1 cellular context compared by ENCODE assay signal in genomic region chr3:67678665-67679064, GRCh38.
A peak's percentile ranks its signal among the peaks of the same experiment; 100 is the strongest.
TF ChIP-seq lines count a peak whose summit lies in the region.

No MANE protein-coding gene starts in this region.

TF ChIP-seq in GM12878, 131 proteins besides CTCF, POLR2A, EP300 and RAD21 (continued from another document):
- TF ChIP-seq NKRF (conservative IDR thresholded peaks at IDR 0.05), result no peak
- no peak for TF ChIP-seq RB1 (IDR thresholded peaks at IDR 0.05; ENCODE audit: borderline replicate concordance)
- TF ChIP-seq KLF5 (IDR thresholded peaks at IDR 0.05; ENCODE audit: partially characterized antibody), result no peak
- 0 out of 4 replicates have a peak, but pooled peaks of 1 of the 2 experiments have one; percentile 13 for TF ChIP-seq BHLHE40 (IDR thresholded peaks at IDR 0.05; ENCODE audit: borderline replicate concordance in 1 of 2, low read depth in 2 of 2, low read length in 1 of 2)
- TF ChIP-seq IKZF2 (IDR thresholded peaks at IDR 0.05), result peak; percentile 13 to 23; a peak in 1 of 4 replicates
- TF ChIP-seq TCF7 (IDR thresholded peaks at IDR 0.05; ENCODE audit: borderline replicate concordance), result no peak
- TF ChIP-seq TCF3 (IDR thresholded peaks at IDR 0.05; ENCODE audit: borderline replicate concordance, insufficient read depth, low read depth, low read length), result peak; percentile 21; the same call in 1 of the 2 replicates
- no peak for TF ChIP-seq IRF4 (IDR thresholded peaks at IDR 0.05; ENCODE audit: low read depth, low read length)
- TF ChIP-seq PRDM15 (CRISPR knock-in tag; IDR thresholded peaks at IDR 0.05), result no peak
- no peak for TF ChIP-seq ZBTB40 (IDR thresholded peaks at IDR 0.05; ENCODE audit: borderline replicate concordance)
- peak; percentile 48; the same call in 1 of the 2 replicates for TF ChIP-seq MTA2 (IDR thresholded peaks at IDR 0.05; ENCODE audit: low read depth)
TF ChIP-seq in GM12878: peak in this region for 9.
